Comparison of ENCODE assay signal across 8 cellular contexts in the genomic region with DNA sequence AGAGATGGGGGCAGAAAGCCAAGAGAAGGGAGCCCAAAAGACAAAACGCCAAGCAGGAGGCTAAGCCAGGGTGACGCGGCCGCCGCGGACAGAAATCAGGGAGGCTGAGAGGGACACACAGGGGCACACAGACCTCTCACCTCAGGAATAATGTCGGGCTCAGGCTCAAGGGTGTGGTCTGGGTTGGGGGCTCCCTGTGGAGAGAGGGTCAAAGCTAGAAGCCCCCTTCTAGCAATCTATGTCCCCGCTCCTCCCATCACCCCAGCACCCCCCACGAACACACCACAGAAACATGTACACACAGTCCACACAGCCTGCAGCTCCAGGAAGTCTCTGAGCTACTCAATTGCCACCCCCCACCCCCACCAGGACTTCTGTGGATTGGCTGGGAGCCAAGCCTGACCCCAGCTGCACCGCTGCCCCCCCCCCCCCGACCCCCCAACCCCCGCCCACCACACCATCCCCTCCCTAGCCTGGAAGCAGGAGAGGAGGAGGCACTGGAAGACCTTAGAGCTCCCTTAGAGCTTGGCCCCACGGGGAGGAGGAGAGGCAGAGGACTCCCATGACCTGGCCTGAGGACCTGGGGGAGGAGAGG. TPM values are rescaled to one million over a fixed set of nuclear protein-coding genes. Genes with fewer than 3 reads are reported as not detected.
DNase-seq lines count a peak whose midpoint lies in the region; ATAC-seq and TF ChIP-seq lines count a peak whose summit lies in the region.

No MANE protein-coding gene starts in this region.

- peak overlapping the region; percentile 91 for H3K4me2 ChIP-seq in skeletal muscle satellite cell (ENCODE audit: low read length)

- H3K4me1 ChIP-seq in gastroesophageal sphincter (peaks cover 27 to 100% (median 81%) of the 10 kb centered on the region in 3 donors), skeletal muscle satellite cell (ENCODE audit: control insufficient read depth, insufficient read depth, low read length) (peaks cover 98% of the 10 kb centered on the region)

- in situ Hi-C loops in KBM-7 (cut with MboI; ENCODE audit: low pct_unique_long_range_greater_than_20kb, low sequenced_read_pairs), result no loop called here

- H3K36me3 ChIP-seq in gastroesophageal sphincter, result no peaks in the 10 kb centered on the region
- no peaks in the 10 kb centered on the region for H3K36me3 ChIP-seq in skeletal muscle satellite cell (ENCODE audit: insufficient read depth, low read length)

- WGBS in gastroesophageal sphincter (ENCODE audit: low coverage in 1 of 2), 2 donors, result 0 to 13% methylated on average over 7 to 8 of the region's 13 CpGs

- DNase-seq in DMS79 treated with DMSO at 0.1 percent for 48 hours (lab: John Stamatoyannopoulos, UW), result peak; percentile 68
- no peak for DNase-seq in DMS79 (lab: John Stamatoyannopoulos, UW)
- no peak for DNase-seq in KBM-7
- DNase-seq in NCI-H2029 (lab: John Stamatoyannopoulos, UW), result no peak
- DNase-seq in NCI-H2107 (lab: John Stamatoyannopoulos, UW), result no peak

- ATAC-seq in gastroesophageal sphincter, result no peak

- peak overlapping the region; percentile 92 for H3K9ac ChIP-seq in skeletal muscle satellite cell (ENCODE audit: low read depth, low read length)

- H3K27me3 ChIP-seq in gastroesophageal sphincter (no peaks in the 10 kb centered on the region), skeletal muscle satellite cell (ENCODE audit: control insufficient read depth, insufficient read depth, low read length) (no peaks in the 10 kb centered on the region)

- no peak for TF ChIP-seq EP300 in gastroesophageal sphincter (IDR thresholded peaks at IDR 0.05)

- no peak for TF ChIP-seq POLR2A in gastroesophageal sphincter (IDR thresholded peaks at IDR 0.05)

- TF ChIP-seq CTCF in WI38 (IDR thresholded peaks at IDR 0.05; ENCODE audit: low read depth, low read length) (no peak), gastroesophageal sphincter (IDR thresholded peaks at IDR 0.05) (no peak)

- H3K4me3 ChIP-seq in WI38 (ENCODE audit: low read depth, low read length), result peak overlapping the region; percentile 100
- H3K4me3 ChIP-seq in gastroesophageal sphincter, result peak overlapping the region; percentile 16 to 88
- peak overlapping the region; percentile 94 for H3K4me3 ChIP-seq in skeletal muscle satellite cell (ENCODE audit: low read length)

- H3K27ac ChIP-seq in gastroesophageal sphincter, result peak overlapping the region; percentile 90 to 98 (median 95)

- no peaks in the 10 kb centered on the region for H3K9me3 ChIP-seq in gastroesophageal sphincter
- no peaks in the 10 kb centered on the region for H3K9me3 ChIP-seq in skeletal muscle satellite cell (replicated peaks; ENCODE audit: low read length)

RNA-seq across cellular contexts. Expression of a gene that starts 6.9 kb away (rescaled TPM):
- total RNA-seq in gastroesophageal sphincter, result 10 to 100 TPM; 24.6 to 66.2 (median 30.8) TPM
- total RNA-seq in skeletal muscle satellite cell (2012; rRNA removed), result 22.3 and 25.1 TPM in 2 replicates

RNA-seq across cellular contexts. Expression of a gene that starts 35.1 kb away (rescaled TPM):
- under 1 TPM in 1 of 4 donors, not detected in 3; 0.08 TPM for total RNA-seq in gastroesophageal sphincter
- not detected in 2 replicates for total RNA-seq in skeletal muscle satellite cell (2012; rRNA removed)

RNA-seq across cellular contexts. Expression of a gene that starts 37.3 kb away (rescaled TPM):
- total RNA-seq in gastroesophageal sphincter, result not detected
- not detected in 2 replicates for total RNA-seq in skeletal muscle satellite cell (2012; rRNA removed)

RNA-seq across cellular contexts. Expression of a gene that starts 52.8 kb away (rescaled TPM):
- total RNA-seq in gastroesophageal sphincter, result not detected
- not detected in 2 replicates for total RNA-seq in skeletal muscle satellite cell (2012; rRNA removed)
